Comparison of ENCODE assay signal across 8 cellular contexts in the genomic region with DNA sequence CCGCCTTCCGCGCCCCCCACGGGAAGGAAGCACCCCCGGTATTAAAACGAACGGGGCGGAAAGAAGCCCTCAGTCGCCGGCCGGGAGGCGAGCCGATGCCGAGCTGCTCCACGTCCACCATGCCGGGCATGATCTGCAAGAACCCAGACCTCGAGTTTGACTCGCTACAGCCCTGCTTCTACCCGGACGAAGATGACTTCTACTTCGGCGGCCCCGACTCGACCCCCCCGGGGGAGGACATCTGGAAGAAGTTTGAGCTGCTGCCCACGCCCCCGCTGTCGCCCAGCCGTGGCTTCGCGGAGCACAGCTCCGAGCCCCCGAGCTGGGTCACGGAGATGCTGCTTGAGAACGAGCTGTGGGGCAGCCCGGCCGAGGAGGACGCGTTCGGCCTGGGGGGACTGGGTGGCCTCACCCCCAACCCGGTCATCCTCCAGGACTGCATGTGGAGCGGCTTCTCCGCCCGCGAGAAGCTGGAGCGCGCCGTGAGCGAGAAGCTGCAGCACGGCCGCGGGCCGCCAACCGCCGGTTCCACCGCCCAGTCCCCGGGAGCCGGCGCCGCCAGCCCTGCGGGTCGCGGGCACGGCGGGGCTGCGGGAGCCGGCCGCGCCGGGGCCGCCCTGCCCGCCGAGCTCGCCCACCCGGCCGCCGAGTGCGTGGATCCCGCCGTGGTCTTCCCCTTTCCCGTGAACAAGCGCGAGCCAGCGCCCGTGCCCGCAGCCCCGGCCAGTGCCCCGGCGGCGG. TPM values are rescaled to one million over a fixed set of nuclear protein-coding genes. Genes with fewer than 3 reads are reported as not detected.
DNase-seq lines count a peak whose midpoint lies in the region; ATAC-seq and TF ChIP-seq lines count a peak whose summit lies in the region.
"Had no signal": no experiment of that assay in that cellular context is flagged by ENCODE, and none has a peak within 500 bp of the region (broad histone marks: within the 10 kb centered on the region; RNA-seq: fewer than 3 reads in every experiment).

No MANE protein-coding gene starts in this region.

- POLR2A ChIA-PET in SK-N-SH (lab: Yijun Ruan, JAX), result interaction anchor here (1.7 to 1.8 kb wide), 2 partner anchors 152 to 380 kb away, joined by 5 to 6 read pairs; no protein-coding TSS in a partner anchor

- peaks cover 66% of the 10 kb centered on the region for H3K36me3 Mint-ChIP-seq in GM23338 (ENCODE audit: low read depth)

- DNase-seq in GM23338 (ENCODE audit: low spot score) (peak; percentile 36), SK-N-SH (peak; percentile 82), head of caudate nucleus (peak in 41 of 42 donors; percentile 14 to 78 (median 44)), pons (ENCODE audit: low spot score) (peak; percentile 16), LoVo (ENCODE audit: low spot score) (no peak), CD1c-positive myeloid dendritic cell (ENCODE audit: extremely low spot score) (no peak)

- no peaks in the 10 kb centered on the region for H3K9me3 ChIP-seq in SK-N-SH

- peaks cover 46% of the 10 kb centered on the region for H3K4me1 Mint-ChIP-seq in GM23338

- H3K27ac ChIP-seq in GM23338 (ENCODE audit: low read depth), result no peak overlapping the region
- peak overlapping the region in 1 of 2 experiments; percentile 60; a peak in 1 of 4 replicates for H3K27ac ChIP-seq in SK-N-SH (ENCODE audit: low read depth in 2 of 2, low read length in 1 of 2)

- 2% methylated on average over 17 of the region's 90 CpGs for WGBS in SK-N-SH (ENCODE audit: low lambda C conversion rate)

- H2AFZ ChIP-seq in GM23338, result no peak overlapping the region
- no peak overlapping the region for H2AFZ ChIP-seq in SK-N-SH (ENCODE audit: low read depth)

- TF ChIP-seq EP300 in SK-N-SH (IDR thresholded peaks at IDR 0.05; ENCODE audit: borderline replicate concordance in 1 of 2, low read depth in 1 of 2, low read length in 1 of 2), result no peak

- no peak for TF ChIP-seq CTCF in GM23338 (conservative IDR thresholded peaks at IDR 0.05; ENCODE audit: low read depth in 2 of 2)
- TF ChIP-seq CTCF in SK-N-SH (IDR thresholded peaks at IDR 0.05), result no peak

- CTCF ChIA-PET in SK-N-SH (lab: Yijun Ruan, JAX), result interaction anchor here (0.7 to 8.1 kb wide), 38 partner anchors 9 to 815 kb away, joined by 3 to 236 read pairs (median 5); no protein-coding TSS in a partner anchor

- no peak for ATAC-seq in GM23338
- ATAC-seq in GM21381 (IDR thresholded peaks at IDR 0.05; ENCODE audit: unreplicated experiment), result no peak
- ATAC-seq: K562 had no signal

- H4K20me1 ChIP-seq in GM23338 (replicated peaks; ENCODE audit: insufficient read depth), result peaks cover 32% of the 10 kb centered on the region
- H4K20me1 ChIP-seq in SK-N-SH (ENCODE audit: insufficient read depth), result no peaks in the 10 kb centered on the region

- H3K4me1 ChIP-seq in GM23338 (ENCODE audit: insufficient read depth) (peaks cover 47% of the 10 kb centered on the region), SK-N-SH (ENCODE audit: control insufficient read depth in 1 of 2, insufficient read depth in 2 of 2, low read depth in 1 of 2, low read length in 1 of 2) (peaks cover 0 to 31% of the 10 kb centered on the region in 2 experiments; a peak in 2 of 4 replicates)

- H3K36me3 ChIP-seq in GM23338 (ENCODE audit: insufficient read depth) (peaks cover 33% of the 10 kb centered on the region), SK-N-SH (replicated peaks in 1 of 2; ENCODE audit: control insufficient read depth in 1 of 2, insufficient read depth in 2 of 2, low read length in 1 of 2) (no peaks in the 10 kb centered on the region)

- no peak; the same call in 1 of the 2 replicates for TF ChIP-seq RAD21 in SK-N-SH (IDR thresholded peaks at IDR 0.05; ENCODE audit: low read length)

- intact Hi-C loops in head of caudate nucleus (cut with DNase I), result loop anchor here (2.0 to 10.0 kb wide), 6 partner anchors 73 to 665 kb away; no protein-coding TSS in a partner anchor

- peak overlapping the region; percentile 87 for H3K4me2 ChIP-seq in GM23338
- peak overlapping the region; percentile 66; the same call in 1 of the 2 replicates for H3K4me2 ChIP-seq in SK-N-SH

- H3K4me3 ChIP-seq in GM23338, result peak overlapping the region; percentile 100
- H3K4me3 ChIP-seq in SK-N-SH (ENCODE audit: low read depth in 2 of 2, low read length in 1 of 2), result peak overlapping the region in 1 of 2 experiments; percentile 53; a peak in 3 of 4 replicates
- H3K4me3 ChIP-seq: K562 had no signal

- H3F3A ChIP-seq in GM23338 (replicated peaks; ENCODE audit: low read depth) (peaks cover 34% of the 10 kb centered on the region), SK-N-SH (replicated peaks; ENCODE audit: insufficient read depth) (no peaks in the 10 kb centered on the region)

- H3K4me3 Mint-ChIP-seq in GM23338, result peak overlapping the region; percentile 98

- H3K27me3 ChIP-seq in GM23338 (ENCODE audit: insufficient read depth), result no peaks in the 10 kb centered on the region
- H3K27me3 ChIP-seq in SK-N-SH (ENCODE audit: insufficient read depth), result peaks cover 41% of the 10 kb centered on the region

- H3K79me2 ChIP-seq in GM23338 (replicated peaks; ENCODE audit: insufficient read depth) (peaks cover 70% of the 10 kb centered on the region), SK-N-SH (ENCODE audit: insufficient read depth) (no peaks in the 10 kb centered on the region)

- peaks cover 42% of the 10 kb centered on the region for H3K27me3 Mint-ChIP-seq in GM23338 (ENCODE audit: insufficient read depth, low read depth, poor library complexity)

- peak overlapping the region; percentile 83; the same call in 1 of the 2 replicates for H3K27ac Mint-ChIP-seq in GM23338

- H3K9ac ChIP-seq in SK-N-SH, result no peak overlapping the region

- H3K9me2 ChIP-seq in GM23338 (ENCODE audit: insufficient read depth) (no peaks in the 10 kb centered on the region), SK-N-SH (no peaks in the 10 kb centered on the region)

- H3K9me3 Mint-ChIP-seq in GM23338, result peaks cover 8% of the 10 kb centered on the region

TF ChIP-seq in GM23338, 12 proteins besides CTCF, POLR2A, EP300 and RAD21 (continues in another document):
- TF ChIP-seq STAT1 (IDR thresholded peaks at IDR 0.05; ENCODE audit: unreplicated experiment) (no peak), EZH2phosphoT487 (IDR thresholded peaks at IDR 0.05; ENCODE audit: unreplicated experiment) (no peak), CREB1 (CRISPR knock-in tag; IDR thresholded peaks at IDR 0.05; ENCODE audit: low read depth) (no peak)
- TF ChIP-seq, protein P1, sequence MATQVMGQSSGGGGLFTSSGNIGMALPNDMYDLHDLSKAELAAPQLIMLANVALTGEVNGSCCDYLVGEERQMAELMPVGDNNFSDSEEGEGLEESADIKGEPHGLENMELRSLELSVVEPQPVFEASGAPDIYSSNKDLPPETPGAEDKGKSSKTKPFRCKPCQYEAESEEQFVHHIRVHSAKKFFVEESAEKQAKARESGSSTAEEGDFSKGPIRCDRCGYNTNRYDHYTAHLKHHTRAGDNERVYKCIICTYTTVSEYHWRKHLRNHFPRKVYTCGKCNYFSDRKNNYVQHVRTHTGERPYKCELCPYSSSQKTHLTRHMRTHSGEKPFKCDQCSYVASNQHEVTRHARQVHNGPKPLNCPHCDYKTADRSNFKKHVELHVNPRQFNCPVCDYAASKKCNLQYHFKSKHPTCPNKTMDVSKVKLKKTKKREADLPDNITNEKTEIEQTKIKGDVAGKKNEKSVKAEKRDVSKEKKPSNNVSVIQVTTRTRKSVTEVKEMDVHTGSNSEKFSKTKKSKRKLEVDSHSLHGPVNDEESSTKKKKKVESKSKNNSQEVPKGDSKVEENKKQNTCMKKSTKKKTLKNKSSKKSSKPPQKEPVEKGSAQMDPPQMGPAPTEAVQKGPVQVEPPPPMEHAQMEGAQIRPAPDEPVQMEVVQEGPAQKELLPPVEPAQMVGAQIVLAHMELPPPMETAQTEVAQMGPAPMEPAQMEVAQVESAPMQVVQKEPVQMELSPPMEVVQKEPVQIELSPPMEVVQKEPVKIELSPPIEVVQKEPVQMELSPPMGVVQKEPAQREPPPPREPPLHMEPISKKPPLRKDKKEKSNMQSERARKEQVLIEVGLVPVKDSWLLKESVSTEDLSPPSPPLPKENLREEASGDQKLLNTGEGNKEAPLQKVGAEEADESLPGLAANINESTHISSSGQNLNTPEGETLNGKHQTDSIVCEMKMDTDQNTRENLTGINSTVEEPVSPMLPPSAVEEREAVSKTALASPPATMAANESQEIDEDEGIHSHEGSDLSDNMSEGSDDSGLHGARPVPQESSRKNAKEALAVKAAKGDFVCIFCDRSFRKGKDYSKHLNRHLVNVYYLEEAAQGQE (IDR thresholded peaks at IDR 0.05; ENCODE audit: unreplicated experiment), result no peak

TF ChIP-seq in SK-N-SH, 30 proteins besides CTCF, POLR2A, EP300 and RAD21:
- TF ChIP-seq SIN3A (IDR thresholded peaks at IDR 0.05; ENCODE audit: borderline replicate concordance, low read depth, low read length), result no peak

RNA-seq across cellular contexts. Expression of gene MYCN, which starts 1.8 kb away (rescaled TPM):
- total RNA-seq in GM23338 (2014; rRNA removed; shearing (Covaris generic)), result 145 and 161 TPM in 2 replicates
- polyA plus RNA-seq in GM23338 (2016; fragmentation: Nextera tagmentation; extraction: Ambion mirVana) (50.8 and 60.8 TPM in 2 replicates), SK-N-SH (2012; rRNA removed) (0.03 TPM in 1 of 2 replicates, not detected in the other)
- 0.06 and 0.13 TPM in 2 replicates for polyA plus RNA-seq in SK-N-SH (2012; cell fraction: cytosol; rRNA removed)
- polyA plus RNA-seq in SK-N-SH (2012; cell fraction: nucleus; rRNA removed), result 0.04 and 0.05 TPM in 2 replicates
- total RNA-seq: K562 had no signal
- polyA plus RNA-seq: K562 had no signal

Comparison
In these comparisons a context has a peak if more than half of its experiments do, and no peak if none do; other contexts are left out.
1. DNase-seq: peak in GM23338 (single experiment), SK-N-SH (single experiment), head of caudate nucleus (41 of 42) and pons (single experiment); none in LoVo (single experiment) and CD1c-positive myeloid dendritic cell (single experiment).
2. RNA of gene MYCN, which starts 1.8 kb away (polyA plus RNA-seq): 50.8 to 60.8 TPM in GM23338; 0.03 to 0.13 TPM in SK-N-SH; every median in the first group is over 10 times any median in the second.